In genomic region chr16:63461248-63461841, GRCh38 we compare ENCODE assay signal across 8 cellular contexts.
DNase-seq lines count a peak whose midpoint lies in the region; ATAC-seq and TF ChIP-seq lines count a peak whose summit lies in the region.

No MANE protein-coding gene starts in this region.

- TF ChIP-seq CTCF in esophagus muscularis mucosa (IDR thresholded peaks at IDR 0.05) = peak in 2 of 3 experiments; percentile 32 to 37

- no peak for TF ChIP-seq EP300 in esophagus muscularis mucosa (IDR thresholded peaks at IDR 0.05)

- H3K4me3 ChIP-seq in esophagus muscularis mucosa = no peak overlapping the region

- no peaks in the 10 kb centered on the region for H3K9me3 ChIP-seq in esophagus muscularis mucosa

- no peak for TF ChIP-seq POLR2A in esophagus muscularis mucosa (IDR thresholded peaks at IDR 0.05; ENCODE audit: low read depth)

- no peaks in the 10 kb centered on the region for H3K36me3 ChIP-seq in esophagus muscularis mucosa

- H3K4me1 ChIP-seq in esophagus muscularis mucosa = no peaks in the 10 kb centered on the region

- H3K27ac ChIP-seq in esophagus muscularis mucosa (replicated peaks in 1 of 4) = no peak overlapping the region

- intact Hi-C loops in esophagus muscularis mucosa (cut with DNase I) = no loop called here

- no peaks in the 10 kb centered on the region for H3K27me3 ChIP-seq in esophagus muscularis mucosa

- WGBS in esophagus muscularis mucosa = 87% methylated on average over 3 of the region's 3 CpGs

- ATAC-seq in GM18867 (IDR thresholded peaks at IDR 0.05; ENCODE audit: unreplicated experiment) (no peak), HG02642 (IDR thresholded peaks at IDR 0.05; ENCODE audit: poor library complexity, unreplicated experiment) (no peak)

- DNase-seq in NCI-H510A treated with DMSO at 0.1 percent for 48 hours (lab: John Stamatoyannopoulos, UW) (peak; percentile 34), NCI-H510A (lab: John Stamatoyannopoulos, UW) (no peak), OCI-M1 (lab: John Stamatoyannopoulos, UW) (peak; percentile 74), esophagus muscularis mucosa (ENCODE audit: extremely low spot score) (no peak), pons (ENCODE audit: low spot score) (peak; percentile 70), GOT3 (lab: John Stamatoyannopoulos, UW) (no peak)

Comparison
In these comparisons a context has a peak if more than half of its experiments do, and no peak if none do; other contexts are left out.
1. DNase-seq: peak in NCI-H510A treated with DMSO at 0.1 percent for 48 hours (single experiment), OCI-M1 (single experiment) and pons (single experiment); none in NCI-H510A (single experiment), esophagus muscularis mucosa (single experiment) and GOT3 (single experiment).